Comparison of ENCODE assay signal across 8 cellular contexts in genomic region chr16:85011846-85012284, GRCh38. TPM values are rescaled to one million over a fixed set of nuclear protein-coding genes. Genes with fewer than 3 reads are reported as not detected.
DNase-seq lines count a peak whose midpoint lies in the region; ATAC-seq and TF ChIP-seq lines count a peak whose summit lies in the region.

No MANE protein-coding gene starts in this region.

- H3K27ac Mint-ChIP-seq in IgD-negative memory B cell, result peak overlapping the region; percentile 97 to 99 (median 98)
- peak overlapping the region; percentile 95 for H3K27ac Mint-ChIP-seq in dendritic cell treated with granulocyte-macrophage colony-stimulating factor and Interleukin-4, amounts not matched to agents 40 ng/mL and 50 ng/mL, for 4 days
- peak overlapping the region; percentile 95 to 100 (median 99) for H3K27ac Mint-ChIP-seq in naive thymus-derived CD4-positive, alpha-beta T cell

- peaks cover 2% of the 10 kb centered on the region for H3K36me3 ChIP-seq in BJ (ENCODE audit: control insufficient read depth, insufficient read depth, low read length)
- H3K36me3 ChIP-seq in naive thymus-derived CD4-positive, alpha-beta T cell (ENCODE audit: control insufficient read depth in 2 of 3, insufficient read depth in 3 of 3, low read length in 3 of 3), result no peaks in the 10 kb centered on the region

- peaks cover 18 to 22% of the 10 kb centered on the region in 2 donors for H3K4me1 ChIP-seq in naive thymus-derived CD4-positive, alpha-beta T cell (ENCODE audit: control insufficient read depth in 2 of 2, insufficient read depth in 2 of 2, low read length in 2 of 2)

- H3K4me3 ChIP-seq in BJ (ENCODE audit: low read depth, low read length), result peak overlapping the region; percentile 94
- H3K4me3 ChIP-seq in naive thymus-derived CD4-positive, alpha-beta T cell (ENCODE audit: low read length), result peak overlapping the region; percentile 99

- CTCF ChIA-PET in BJ (lab: Yijun Ruan, JAX), result interaction anchor here (1.6 to 1.7 kb wide), 2 partner anchors 16 to 65 kb away, joined by 3 to 6 read pairs; partner anchors contain the start of gene KIAA0513
- CTCF ChIA-PET in naive thymus-derived CD4-positive, alpha-beta T cell (lab: Charles Lee), result interaction anchor here (0.6 to 2.9 kb wide), 4 partner anchors 8 to 216 kb away, joined by 4 to 11 read pairs (median 4); partner anchors contain the start of gene KIAA0513

- H3K9me3 ChIP-seq in naive thymus-derived CD4-positive, alpha-beta T cell (ENCODE audit: control insufficient read depth in 2 of 3, low read length in 3 of 3), result no peaks in the 10 kb centered on the region

- H3K27me3 ChIP-seq in BJ (ENCODE audit: control insufficient read depth, insufficient read depth, low read length), result no peaks in the 10 kb centered on the region
- no peaks in the 10 kb centered on the region for H3K27me3 ChIP-seq in naive thymus-derived CD4-positive, alpha-beta T cell (ENCODE audit: control insufficient read depth in 2 of 2, insufficient read depth in 2 of 2, low read length in 2 of 2)

- no peak for TF ChIP-seq CTCF in BJ (IDR thresholded peaks at IDR 0.05; ENCODE audit: insufficient read depth, low read depth, low read length)

- H3K36me3 Mint-ChIP-seq in IgD-negative memory B cell, result peaks cover 2% of the 10 kb centered on the region
- peaks cover 44% of the 10 kb centered on the region for H3K36me3 Mint-ChIP-seq in dendritic cell treated with granulocyte-macrophage colony-stimulating factor and Interleukin-4, amounts not matched to agents 40 ng/mL and 50 ng/mL, for 4 days (ENCODE audit: low read depth)
- peaks cover 0 to 7% (median 3%) of the 10 kb centered on the region in 5 donors for H3K36me3 Mint-ChIP-seq in naive thymus-derived CD4-positive, alpha-beta T cell

- no peak for ATAC-seq in naive thymus-derived CD4-positive, alpha-beta T cell
- ATAC-seq in HG02571 (IDR thresholded peaks at IDR 0.05; ENCODE audit: unreplicated experiment), result no peak

- H3K9me3 Mint-ChIP-seq in IgD-negative memory B cell, result peaks cover 0 to 2% (median 0%) of the 10 kb centered on the region in 3 donors
- H3K9me3 Mint-ChIP-seq in dendritic cell treated with granulocyte-macrophage colony-stimulating factor and Interleukin-4, amounts not matched to agents 40 ng/mL and 50 ng/mL, for 4 days, result no peaks in the 10 kb centered on the region
- no peaks in the 10 kb centered on the region for H3K9me3 Mint-ChIP-seq in naive thymus-derived CD4-positive, alpha-beta T cell

- H3K27me3 Mint-ChIP-seq in IgD-negative memory B cell, result peaks cover 5% of the 10 kb centered on the region
- no peaks in the 10 kb centered on the region for H3K27me3 Mint-ChIP-seq in dendritic cell treated with granulocyte-macrophage colony-stimulating factor and Interleukin-4, amounts not matched to agents 40 ng/mL and 50 ng/mL, for 4 days
- H3K27me3 Mint-ChIP-seq in naive thymus-derived CD4-positive, alpha-beta T cell, result peaks cover 0 to 5% (median 0%) of the 10 kb centered on the region in 5 donors

- in situ Hi-C loops in KBM-7 (cut with MboI; ENCODE audit: low pct_unique_long_range_greater_than_20kb, low sequenced_read_pairs), result no loop called here

- POLR2A ChIA-PET in BJ (lab: Charles Lee), result interaction anchor here (0.7 kb wide), 1 partner anchor 186 kb away, joined by 4 read pairs; no protein-coding TSS in a partner anchor
- POLR2A ChIA-PET in naive thymus-derived CD4-positive, alpha-beta T cell (lab: Charles Lee), result interaction anchor here (0.6 to 5.1 kb wide), 8 partner anchors 14 to 726 kb away, joined by 3 to 41 read pairs (median 5); partner anchors contain the start of gene KIAA0513

- peaks cover 12 to 25% (median 22%) of the 10 kb centered on the region in 3 donors for H3K4me1 Mint-ChIP-seq in IgD-negative memory B cell
- H3K4me1 Mint-ChIP-seq in dendritic cell treated with granulocyte-macrophage colony-stimulating factor and Interleukin-4, amounts not matched to agents 40 ng/mL and 50 ng/mL, for 4 days (ENCODE audit: low read depth), result peaks cover 58% of the 10 kb centered on the region
- peaks cover 28 to 59% (median 43%) of the 10 kb centered on the region in 7 donors for H3K4me1 Mint-ChIP-seq in naive thymus-derived CD4-positive, alpha-beta T cell

- peak overlapping the region; percentile 95 to 99 (median 98) for H3K4me3 Mint-ChIP-seq in IgD-negative memory B cell
- H3K4me3 Mint-ChIP-seq in dendritic cell treated with granulocyte-macrophage colony-stimulating factor and Interleukin-4, amounts not matched to agents 40 ng/mL and 50 ng/mL, for 4 days, result peak overlapping the region; percentile 93
- H3K4me3 Mint-ChIP-seq in naive thymus-derived CD4-positive, alpha-beta T cell, result peak overlapping the region; percentile 94 to 100 (median 98)

- DNase-seq in BJ (ENCODE audit: low read depth), result no peak
- peak in 1 of 9 donors; percentile 15 for DNase-seq in naive thymus-derived CD4-positive, alpha-beta T cell
- DNase-seq in NOMO-1 (lab: John Stamatoyannopoulos, UW; ENCODE audit: unreplicated experiment in 2 of 2), result no peak
- DNase-seq in cerebellar nuclear complex (lab: John Stamatoyannopoulos, UW), result no peak
- no peak for DNase-seq in KBM-7

- H3K27ac ChIP-seq in naive thymus-derived CD4-positive, alpha-beta T cell (ENCODE audit: low read depth, low read length), result peak overlapping the region; percentile 92

- intact Hi-C loops in dendritic cell treated with granulocyte-macrophage colony-stimulating factor and Interleukin-4, amounts not matched to agents 40 ng/mL and 50 ng/mL, for 4 days (cut with micrococcal nuclease), result no loop called here
- intact Hi-C loops in naive thymus-derived CD4-positive, alpha-beta T cell (cut with micrococcal nuclease), result loop anchor here (1.0 to 5.0 kb wide), 7 partner anchors 15 to 507 kb away; partner anchors contain the start of genes KIAA0513 (in 2 of the 2) and MEAK7 (in 1 of the 2)

RNA-seq across cellular contexts. Expression of gene ZDHHC7, which starts 0.5 kb away (rescaled TPM):
- polyA plus RNA-seq in BJ (2011; rRNA removed), result 77.0 and 111 TPM in 2 replicates
- polyA minus RNA-seq in BJ (2011; rRNA and poly(A)+ RNA removed), result 62.9 and 67.3 TPM in 2 replicates
- polyA plus RNA-seq in IgD-negative memory B cell, result 30.8 TPM
- total RNA-seq in naive thymus-derived CD4-positive, alpha-beta T cell, result 10 to 100 TPM; 31.7 to 62.2 (median 33.4) TPM
- polyA plus RNA-seq in naive thymus-derived CD4-positive, alpha-beta T cell, result 10 to 100 TPM; 33.2 to 47.7 TPM

RNA-seq across cellular contexts. Expression of gene KIAA0513, which starts 15.7 kb away (rescaled TPM):
- polyA plus RNA-seq in BJ (2011; rRNA removed) (4.9 and 6.6 TPM in 2 replicates), IgD-negative memory B cell (1.1 TPM)
- polyA minus RNA-seq in BJ (2011; rRNA and poly(A)+ RNA removed), result 5.0 and 5.6 TPM in 2 replicates
- total RNA-seq in naive thymus-derived CD4-positive, alpha-beta T cell, result 10 to 100 TPM in 4 of 5 experiments, 1 to 10 TPM in 1; 9.5 to 28.9 (median 15.1) TPM
- polyA plus RNA-seq in naive thymus-derived CD4-positive, alpha-beta T cell, result 1 to 10 TPM; 6.9 to 7.9 TPM
